ENCODE assay signal across 9 cellular contexts in genomic region chr2:32626591-32627221, GRCh38. TPM values are rescaled to one million over a fixed set of nuclear protein-coding genes. Genes with fewer than 3 reads are reported as not detected.
DNase-seq lines count a peak whose midpoint lies in the region; TF ChIP-seq lines count a peak whose summit lies in the region.
"Had no signal": no experiment of that assay in that cellular context is flagged by ENCODE, and none has a peak within 500 bp of the region (broad histone marks: within the 10 kb centered on the region; RNA-seq: fewer than 3 reads in every experiment).

No MANE protein-coding gene starts in this region.

- H3K9me3 Mint-ChIP-seq in CD4-positive, alpha-beta memory T cell = peaks cover 0 to 13% (median 0%) of the 10 kb centered on the region in 8 donors
- H3K9me3 Mint-ChIP-seq in H9 (no peaks in the 10 kb centered on the region), nephron progenitor cell (no peaks in the 10 kb centered on the region)

- no peak overlapping the region for H3K14ac ChIP-seq in H9 (ENCODE audit: insufficient read depth, low read length)

- peaks cover 11% of the 10 kb centered on the region for H3K4me1 ChIP-seq in CD4-positive, alpha-beta memory T cell (ENCODE audit: insufficient read depth, low read length)
- no peaks in the 10 kb centered on the region for H3K4me1 ChIP-seq in H9 (ENCODE audit: insufficient read depth, low read length)
- H3K4me1 ChIP-seq in mammary epithelial cell (ENCODE audit: insufficient read depth, low read length) = peaks cover 5% of the 10 kb centered on the region

- H3K79me1 ChIP-seq in H9 (ENCODE audit: insufficient read depth, low read depth, low read length, poor library complexity, severe bottlenecking) = no peaks in the 10 kb centered on the region

- H3K18ac ChIP-seq in H9 (ENCODE audit: insufficient read length, low read depth, low read length) = no peak overlapping the region

- H3K23me2 ChIP-seq in H9 (ENCODE audit: insufficient read length, low read depth, low read length, poor library complexity, severe bottlenecking) = no peaks in the 10 kb centered on the region

- peak overlapping the region in 1 of 2 donors; percentile 66 for H3K4me3 ChIP-seq in CD4-positive, alpha-beta memory T cell (ENCODE audit: low read length in 2 of 2)
- H3K4me3 ChIP-seq in mammary epithelial cell (replicated peaks in 1 of 3; ENCODE audit: insufficient read depth in 1 of 3, low read depth in 2 of 3, low read length in 3 of 3) = no peak overlapping the region

- H3K27me3 ChIP-seq in CD4-positive, alpha-beta memory T cell (ENCODE audit: insufficient read depth, low read length) = no peaks in the 10 kb centered on the region
- H3K27me3 ChIP-seq in H9 (ENCODE audit: insufficient read depth, low read length) (no peaks in the 10 kb centered on the region), mammary epithelial cell (ENCODE audit: insufficient read depth, low read length) (no peaks in the 10 kb centered on the region)

- no peak overlapping the region for H2BK120ac ChIP-seq in H9 (ENCODE audit: low read depth, low read length, poor library complexity, severe bottlenecking)

- H3T11ph ChIP-seq in H9 (ENCODE audit: low read length) = no peak overlapping the region

- H3K9ac ChIP-seq in H9 (ENCODE audit: extremely low read depth, insufficient read length, low read length) (no peak overlapping the region), mammary epithelial cell (ENCODE audit: insufficient read depth, low read length) (no peak overlapping the region)

- H2BK20ac ChIP-seq in H9 (ENCODE audit: low read depth, low read length, poor library complexity, severe bottlenecking) = no peak overlapping the region

- no peaks in the 10 kb centered on the region for H3K36me3 ChIP-seq in CD4-positive, alpha-beta memory T cell (ENCODE audit: insufficient read depth, low read length)
- H3K36me3 ChIP-seq in mammary epithelial cell (ENCODE audit: insufficient read depth, low read length) = peaks cover 13% of the 10 kb centered on the region

- no peaks in the 10 kb centered on the region for H3K79me2 ChIP-seq in H9 (ENCODE audit: insufficient read depth, low read length)
- H3K79me2 ChIP-seq in mammary epithelial cell (ENCODE audit: insufficient read depth, low read length) = peaks cover 23% of the 10 kb centered on the region

- H4K20me1 ChIP-seq in H9 (ENCODE audit: control insufficient read depth, insufficient read depth, insufficient read length) = no peaks in the 10 kb centered on the region
- no peaks in the 10 kb centered on the region for H4K20me1 ChIP-seq in mammary epithelial cell (ENCODE audit: insufficient read depth, low read length)

- H3K27ac Mint-ChIP-seq in CD4-positive, alpha-beta memory T cell = peak overlapping the region in 2 of 7 donors; percentile 81 to 93
- peak overlapping the region; percentile 93 to 98 (median 96); a peak in 4 of 7 replicates for H3K27ac Mint-ChIP-seq in H9
- H3K27ac Mint-ChIP-seq in nephron progenitor cell = no peak overlapping the region

- no peak overlapping the region for H2AK5ac ChIP-seq in H9 (ENCODE audit: insufficient read length, low read length)

- no CpG with 5 or more reads among the region's 13 CpGs for WGBS in H9 (ENCODE audit: extremely low coverage, insufficient read length, low lambda C conversion rate)
- WGBS in mammary epithelial cell (ENCODE audit: low coverage, missing lambda C conversion rate) = 63% methylated on average over 11 of the region's 13 CpGs

- no peak overlapping the region for H3K23ac ChIP-seq in H9 (ENCODE audit: insufficient read length, low read depth, low read length)

- no peak overlapping the region for H2BK5ac ChIP-seq in H9 (ENCODE audit: insufficient read length, low read length)

- intact Hi-C loops in CD4-positive, alpha-beta memory T cell (cut with micrococcal nuclease) = no loop called here
- intact Hi-C loops in mammary epithelial cell (cut with micrococcal nuclease) = loop anchor here (5.0 to 10.0 kb wide), 3 partner anchors 116 to 406 kb away; partner anchors contain the start of gene LTBP1

- no peaks in the 10 kb centered on the region for H3K27me3 Mint-ChIP-seq in CD4-positive, alpha-beta memory T cell
- no peaks in the 10 kb centered on the region for H3K27me3 Mint-ChIP-seq in H9 (ENCODE audit: low read depth)
- H3K27me3 Mint-ChIP-seq in nephron progenitor cell (ENCODE audit: low read depth, poor library complexity) = peaks cover 12% of the 10 kb centered on the region

- TF ChIP-seq CTCF in H9 (conservative IDR thresholded peaks at IDR 0.05) (no peak), mammary epithelial cell (conservative IDR thresholded peaks at IDR 0.05 in 1 of 2, IDR thresholded peaks at IDR 0.05 in 1 of 2; ENCODE audit: extremely low read depth in 1 of 2, insufficient read depth in 1 of 2, low read depth in 1 of 2, low read length in 2 of 2) (no peak), nephron progenitor cell (IDR thresholded peaks at IDR 0.05) (no peak)

- H3K56ac ChIP-seq in H9 (ENCODE audit: insufficient read length, low read depth, low read length) = no peak overlapping the region

- no peak overlapping the region for H4K8ac ChIP-seq in H9 (replicated peaks; ENCODE audit: insufficient read length, low read depth, low read length)

- no peak for DNase-seq in CD4-positive, alpha-beta memory T cell
- DNase-seq in H9 = peak; percentile 55
- no peak for DNase-seq in mammary epithelial cell
- no peak for DNase-seq in nephron progenitor cell
- no peak for DNase-seq in erythroblast (lab: John Stamatoyannopoulos, UW)
- no peak for DNase-seq in 8988T
- no peak for DNase-seq in GDM1 (lab: John Stamatoyannopoulos, UW)
- DNase-seq in HK-2 (ENCODE audit: unreplicated experiment) = no peak
- DNase-seq: NCI-H524 treated with DMSO at 0.1 percent for 48 hours had no signal

- TF ChIP-seq POLR2A in erythroblast (IDR thresholded peaks at IDR 0.05; ENCODE audit: low read length) = no peak

- H3K9me3 ChIP-seq in CD4-positive, alpha-beta memory T cell (ENCODE audit: control insufficient read depth in 1 of 2, low read length in 2 of 2) = no peaks in the 10 kb centered on the region
- H3K9me3 ChIP-seq in H9 (ENCODE audit: control insufficient read depth, low read depth, low read length) (no peaks in the 10 kb centered on the region), mammary epithelial cell (replicated peaks; ENCODE audit: insufficient read depth, low read length) (no peaks in the 10 kb centered on the region)

- H2BK12ac ChIP-seq in H9 (ENCODE audit: insufficient read length, low read depth, low read length) = no peak overlapping the region

- H3K4me2 ChIP-seq in H9 (ENCODE audit: insufficient read depth, insufficient read length, low read length) = peak overlapping the region; percentile 48
- H3K4me2 ChIP-seq in mammary epithelial cell (ENCODE audit: insufficient read depth, low read depth, low read length) = no peak overlapping the region

- in situ Hi-C loops in mammary epithelial cell (cut with MboI; ENCODE audit: low sequenced_read_pairs in 2 of 2) = no loop called here

- H3K4me3 Mint-ChIP-seq in CD4-positive, alpha-beta memory T cell = peak overlapping the region in 6 of 8 donors; percentile 91 to 97 (median 96)
- H3K4me3 Mint-ChIP-seq in H9 (peak overlapping the region; percentile 96 to 97), nephron progenitor cell (peak overlapping the region; percentile 93)

- H4K5ac ChIP-seq in H9 (ENCODE audit: insufficient read length, low read depth, low read length) = no peak overlapping the region

- peaks cover 11 to 37% (median 25%) of the 10 kb centered on the region in 4 donors for H3K4me1 Mint-ChIP-seq in CD4-positive, alpha-beta memory T cell
- H3K4me1 Mint-ChIP-seq in H9 (peaks cover 11 to 23% of the 10 kb centered on the region in 2 experiments), nephron progenitor cell (peaks cover 29% of the 10 kb centered on the region)

- CTCF ChIA-PET in CD4-positive, alpha-beta memory T cell (lab: Charles Lee; ENCODE audit: partially characterized antibody) = no interaction called here
- CTCF ChIA-PET in mammary epithelial cell (lab: Charles Lee; ENCODE audit: low non-redundant PET) = no interaction called here

- no TSS peak for BruUV-seq in mammary epithelial cell (replicated peaks; lab: Mats Ljungman, UMichigan)

- H3K36me3 Mint-ChIP-seq in CD4-positive, alpha-beta memory T cell = peaks cover 20 to 27% of the 10 kb centered on the region in 2 donors
- H3K36me3 Mint-ChIP-seq in H9 (ENCODE audit: insufficient read depth in 1 of 3, low read depth in 3 of 3) = peaks cover 0 to 14% (median 8%) of the 10 kb centered on the region in 3 experiments; a peak in 5 of 7 replicates
- peaks cover 14% of the 10 kb centered on the region for H3K36me3 Mint-ChIP-seq in nephron progenitor cell (ENCODE audit: low read depth)

- no peak overlapping the region for H3K4ac ChIP-seq in H9 (ENCODE audit: low read depth, low read length)

- H2AFZ ChIP-seq in H9 (ENCODE audit: low read length) = no peak overlapping the region
- H2AFZ ChIP-seq in mammary epithelial cell (ENCODE audit: low read depth, low read length) = peak overlapping the region; percentile 100

- POLR2A ChIA-PET in CD4-positive, alpha-beta memory T cell (lab: Charles Lee; ENCODE audit: partially characterized antibody) = interaction anchor here (0.7 to 1.6 kb wide), 2 partner anchors 9 to 849 kb away, joined by 3 read pairs; no protein-coding TSS in a partner anchor

- dilution Hi-C loops in mammary epithelial cell (cut with HindIII; ENCODE audit: low sequenced_read_pairs) = no loop called here

- no peak overlapping the region for H2BK15ac ChIP-seq in H9 (ENCODE audit: low read depth, low read length)

- no peak overlapping the region for H3K27ac ChIP-seq in CD4-positive, alpha-beta memory T cell (ENCODE audit: low read depth, low read length)
- H3K27ac ChIP-seq in H9 (ENCODE audit: insufficient read length, low read depth, low read length) (no peak overlapping the region), mammary epithelial cell (ENCODE audit: insufficient read depth, low read depth, low read length) (no peak overlapping the region)

- H4K91ac ChIP-seq in H9 (ENCODE audit: insufficient read length, low read depth, low read length) = no peak overlapping the region

RNA-seq across cellular contexts. Expression of gene TTC27, which starts 1.1 kb away (rescaled TPM):
- total RNA-seq in CD4-positive, alpha-beta memory T cell = 10 to 100 TPM; 20.9 to 27.5 TPM
- 10 to 100 TPM; 24.4 to 26.1 TPM for polyA plus RNA-seq in CD4-positive, alpha-beta memory T cell
- total RNA-seq in H9 (2021) (25.5 and 26.0 TPM in 2 replicates), mammary epithelial cell (10 to 100 TPM; 18.5 to 26.5 TPM)
- polyA plus RNA-seq in mammary epithelial cell = 14.4 TPM
- polyA minus RNA-seq in mammary epithelial cell = 35.1 TPM
